1 cellular context compared by ENCODE assay signal in the genomic region with DNA sequence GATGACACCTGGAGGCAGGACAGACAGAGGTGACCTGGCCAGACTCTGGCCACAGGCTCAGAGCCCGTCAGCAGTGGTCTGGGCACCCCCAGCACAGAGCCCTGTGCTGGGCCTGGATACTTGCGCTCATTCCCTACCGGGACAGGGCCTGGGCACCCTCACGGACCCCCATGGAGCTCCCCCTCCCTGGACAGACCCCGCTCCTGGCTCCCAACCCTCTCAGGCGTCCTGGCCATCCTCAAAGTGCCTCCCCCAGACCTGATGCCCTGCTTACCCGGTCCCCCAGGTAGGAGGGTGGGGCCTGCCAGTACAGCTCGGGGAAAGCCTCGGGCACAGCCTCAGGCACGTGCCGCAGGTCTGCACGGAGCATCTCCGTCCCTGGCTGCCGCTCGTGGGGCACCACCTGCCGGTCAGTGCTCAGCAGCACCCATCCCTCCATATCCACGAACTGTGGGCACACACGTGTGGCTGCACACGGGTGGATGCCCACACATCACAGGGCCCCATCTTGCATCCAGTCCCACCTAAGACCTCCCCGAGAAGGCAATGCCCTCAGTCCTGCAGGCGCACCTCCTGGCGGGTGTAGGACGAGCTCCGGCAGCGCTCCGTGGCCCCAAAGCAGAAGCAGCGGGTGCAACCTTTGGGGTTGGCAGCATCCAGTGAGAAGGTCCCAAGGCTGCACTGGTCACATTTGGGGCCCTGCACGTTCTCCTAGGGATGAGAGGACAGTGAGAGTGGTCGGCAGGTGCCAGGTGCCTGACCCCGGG.
TF ChIP-seq lines count a peak whose summit lies in the region.

No MANE protein-coding gene starts in this region.

TF ChIP-seq in K562, 482 proteins besides CTCF, POLR2A, EP300 and RAD21:
- TF ChIP-seq ARID2 (IDR thresholded peaks at IDR 0.05) (no peak), POLR2G (IDR thresholded peaks at IDR 0.05; ENCODE audit: low read depth, low read length) (peak; percentile 15; the same call in 1 of the 2 replicates), TCF7 (IDR thresholded peaks at IDR 0.05; ENCODE audit: borderline replicate concordance) (no peak), RBFOX2 (IDR thresholded peaks at IDR 0.05; ENCODE audit: low read depth, low read length) (0 out of 2 replicates have a peak, but pooled peaks have one; percentile 6), SREBF1 (IDR thresholded peaks at IDR 0.05; ENCODE audit: borderline replicate concordance, low read depth, low read length) (no peak), MEF2A (IDR thresholded peaks at IDR 0.05; ENCODE audit: control insufficient read depth, low read depth, low read length) (no peak), TAF1 (IDR thresholded peaks at IDR 0.05; ENCODE audit: control insufficient read depth, extremely low read depth, insufficient read depth, low read length, severe bottlenecking) (no peak)
- TF ChIP-seq, protein P1, sequence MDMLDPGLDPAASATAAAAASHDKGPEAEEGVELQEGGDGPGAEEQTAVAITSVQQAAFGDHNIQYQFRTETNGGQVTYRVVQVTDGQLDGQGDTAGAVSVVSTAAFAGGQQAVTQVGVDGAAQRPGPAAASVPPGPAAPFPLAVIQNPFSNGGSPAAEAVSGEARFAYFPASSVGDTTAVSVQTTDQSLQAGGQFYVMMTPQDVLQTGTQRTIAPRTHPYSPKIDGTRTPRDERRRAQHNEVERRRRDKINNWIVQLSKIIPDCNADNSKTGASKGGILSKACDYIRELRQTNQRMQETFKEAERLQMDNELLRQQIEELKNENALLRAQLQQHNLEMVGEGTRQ (CRISPR knock-in tag; IDR thresholded peaks at IDR 0.05) = no peak
